1 cellular context compared by ENCODE assay signal in the genomic region with DNA sequence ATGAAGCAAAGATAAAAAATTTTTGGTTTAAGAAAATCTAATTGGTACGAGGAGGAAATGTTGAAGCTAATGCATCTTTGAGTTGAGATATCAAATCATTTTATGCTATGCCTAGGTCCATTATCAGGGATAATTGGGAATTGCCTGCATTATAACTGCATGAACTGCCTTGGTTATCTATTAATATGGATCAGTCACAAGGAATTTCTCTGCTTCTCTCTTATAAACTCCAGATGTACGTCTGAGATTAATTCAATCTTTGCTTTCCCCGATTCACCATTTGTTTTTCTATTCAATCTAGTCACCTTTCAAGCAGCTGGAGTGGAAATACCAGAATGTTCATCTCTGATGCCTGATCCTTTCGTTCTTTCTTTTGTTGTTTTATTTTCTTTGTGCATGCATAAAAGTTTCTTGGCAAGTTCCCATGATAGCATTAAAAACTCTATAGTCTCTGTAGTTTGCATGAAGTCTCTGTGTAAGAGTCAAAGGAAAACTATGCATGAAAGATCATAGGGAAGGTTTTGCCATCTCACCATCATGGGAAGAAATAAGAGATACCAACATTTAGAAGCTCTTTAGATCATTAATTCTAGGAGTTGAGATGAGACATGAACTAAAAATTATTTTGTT.
TF ChIP-seq lines count a peak whose summit lies in the region.

No MANE protein-coding gene starts in this region.

TF ChIP-seq in SK-N-SH, 30 proteins besides CTCF, POLR2A, EP300 and RAD21 (continued from another document):
- TF ChIP-seq RFX5 (IDR thresholded peaks at IDR 0.05; ENCODE audit: low read length), result no peak
- TF ChIP-seq YY1 (IDR thresholded peaks at IDR 0.05; ENCODE audit: low read depth), result no peak
- TF ChIP-seq, protein P1, sequence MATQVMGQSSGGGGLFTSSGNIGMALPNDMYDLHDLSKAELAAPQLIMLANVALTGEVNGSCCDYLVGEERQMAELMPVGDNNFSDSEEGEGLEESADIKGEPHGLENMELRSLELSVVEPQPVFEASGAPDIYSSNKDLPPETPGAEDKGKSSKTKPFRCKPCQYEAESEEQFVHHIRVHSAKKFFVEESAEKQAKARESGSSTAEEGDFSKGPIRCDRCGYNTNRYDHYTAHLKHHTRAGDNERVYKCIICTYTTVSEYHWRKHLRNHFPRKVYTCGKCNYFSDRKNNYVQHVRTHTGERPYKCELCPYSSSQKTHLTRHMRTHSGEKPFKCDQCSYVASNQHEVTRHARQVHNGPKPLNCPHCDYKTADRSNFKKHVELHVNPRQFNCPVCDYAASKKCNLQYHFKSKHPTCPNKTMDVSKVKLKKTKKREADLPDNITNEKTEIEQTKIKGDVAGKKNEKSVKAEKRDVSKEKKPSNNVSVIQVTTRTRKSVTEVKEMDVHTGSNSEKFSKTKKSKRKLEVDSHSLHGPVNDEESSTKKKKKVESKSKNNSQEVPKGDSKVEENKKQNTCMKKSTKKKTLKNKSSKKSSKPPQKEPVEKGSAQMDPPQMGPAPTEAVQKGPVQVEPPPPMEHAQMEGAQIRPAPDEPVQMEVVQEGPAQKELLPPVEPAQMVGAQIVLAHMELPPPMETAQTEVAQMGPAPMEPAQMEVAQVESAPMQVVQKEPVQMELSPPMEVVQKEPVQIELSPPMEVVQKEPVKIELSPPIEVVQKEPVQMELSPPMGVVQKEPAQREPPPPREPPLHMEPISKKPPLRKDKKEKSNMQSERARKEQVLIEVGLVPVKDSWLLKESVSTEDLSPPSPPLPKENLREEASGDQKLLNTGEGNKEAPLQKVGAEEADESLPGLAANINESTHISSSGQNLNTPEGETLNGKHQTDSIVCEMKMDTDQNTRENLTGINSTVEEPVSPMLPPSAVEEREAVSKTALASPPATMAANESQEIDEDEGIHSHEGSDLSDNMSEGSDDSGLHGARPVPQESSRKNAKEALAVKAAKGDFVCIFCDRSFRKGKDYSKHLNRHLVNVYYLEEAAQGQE (IDR thresholded peaks at IDR 0.05; ENCODE audit: low read depth, low read length), result no peak
- TF ChIP-seq, protein P2, sequence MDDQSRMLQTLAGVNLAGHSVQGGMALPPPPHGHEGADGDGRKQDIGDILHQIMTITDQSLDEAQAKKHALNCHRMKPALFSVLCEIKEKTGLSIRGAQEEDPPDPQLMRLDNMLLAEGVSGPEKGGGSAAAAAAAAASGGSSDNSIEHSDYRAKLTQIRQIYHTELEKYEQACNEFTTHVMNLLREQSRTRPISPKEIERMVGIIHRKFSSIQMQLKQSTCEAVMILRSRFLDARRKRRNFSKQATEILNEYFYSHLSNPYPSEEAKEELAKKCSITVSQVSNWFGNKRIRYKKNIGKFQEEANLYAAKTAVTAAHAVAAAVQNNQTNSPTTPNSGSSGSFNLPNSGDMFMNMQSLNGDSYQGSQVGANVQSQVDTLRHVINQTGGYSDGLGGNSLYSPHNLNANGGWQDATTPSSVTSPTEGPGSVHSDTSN (IDR thresholded peaks at IDR 0.05), result peak; percentile 86
- TF ChIP-seq, protein P3, sequence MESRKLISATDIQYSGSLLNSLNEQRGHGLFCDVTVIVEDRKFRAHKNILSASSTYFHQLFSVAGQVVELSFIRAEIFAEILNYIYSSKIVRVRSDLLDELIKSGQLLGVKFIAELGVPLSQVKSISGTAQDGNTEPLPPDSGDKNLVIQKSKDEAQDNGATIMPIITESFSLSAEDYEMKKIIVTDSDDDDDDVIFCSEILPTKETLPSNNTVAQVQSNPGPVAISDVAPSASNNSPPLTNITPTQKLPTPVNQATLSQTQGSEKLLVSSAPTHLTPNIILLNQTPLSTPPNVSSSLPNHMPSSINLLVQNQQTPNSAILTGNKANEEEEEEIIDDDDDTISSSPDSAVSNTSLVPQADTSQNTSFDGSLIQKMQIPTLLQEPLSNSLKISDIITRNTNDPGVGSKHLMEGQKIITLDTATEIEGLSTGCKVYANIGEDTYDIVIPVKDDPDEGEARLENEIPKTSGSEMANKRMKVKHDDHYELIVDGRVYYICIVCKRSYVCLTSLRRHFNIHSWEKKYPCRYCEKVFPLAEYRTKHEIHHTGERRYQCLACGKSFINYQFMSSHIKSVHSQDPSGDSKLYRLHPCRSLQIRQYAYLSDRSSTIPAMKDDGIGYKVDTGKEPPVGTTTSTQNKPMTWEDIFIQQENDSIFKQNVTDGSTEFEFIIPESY (IDR thresholded peaks at IDR 0.05; ENCODE audit: borderline replicate concordance, low read depth), result no peak
- TF ChIP-seq, protein P4, sequence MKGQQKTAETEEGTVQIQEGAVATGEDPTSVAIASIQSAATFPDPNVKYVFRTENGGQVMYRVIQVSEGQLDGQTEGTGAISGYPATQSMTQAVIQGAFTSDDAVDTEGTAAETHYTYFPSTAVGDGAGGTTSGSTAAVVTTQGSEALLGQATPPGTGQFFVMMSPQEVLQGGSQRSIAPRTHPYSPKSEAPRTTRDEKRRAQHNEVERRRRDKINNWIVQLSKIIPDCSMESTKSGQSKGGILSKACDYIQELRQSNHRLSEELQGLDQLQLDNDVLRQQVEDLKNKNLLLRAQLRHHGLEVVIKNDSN (IDR thresholded peaks at IDR 0.05; ENCODE audit: borderline replicate concordance, low read depth), result no peak; the same call in 1 of the 2 replicates
- peak; percentile 82 for TF ChIP-seq POLR2AphosphoS5 (IDR thresholded peaks at IDR 0.05; ENCODE audit: low read depth, low read length)
- peak; percentile 8; the same call in 1 of the 2 replicates for TF ChIP-seq FOSL2 (IDR thresholded peaks at IDR 0.05; ENCODE audit: borderline replicate concordance, low read depth)
- TF ChIP-seq GATA2 (CRISPR knock-in tag; IDR thresholded peaks at IDR 0.05), result peak; percentile 92
- no peak for TF ChIP-seq NRF1 (IDR thresholded peaks at IDR 0.05; ENCODE audit: low read depth, low read length)
- 0 out of 2 replicates have a peak, but pooled peaks have one; percentile 42 for TF ChIP-seq MEF2A (IDR thresholded peaks at IDR 0.05; ENCODE audit: borderline replicate concordance, low read depth)
- peak; percentile 95 for TF ChIP-seq RCOR1 (IDR thresholded peaks at IDR 0.05; ENCODE audit: low read length)
- TF ChIP-seq RXRA (IDR thresholded peaks at IDR 0.05; ENCODE audit: borderline replicate concordance, low read depth), result no peak
- TF ChIP-seq TCF12 (IDR thresholded peaks at IDR 0.05), result peak; percentile 98
